In genomic region chr6:13722880-13723279, GRCh38 we compare ENCODE assay signal across 16 cellular contexts. TPM values are rescaled to one million over a fixed set of nuclear protein-coding genes. Genes with fewer than 3 reads are reported as not detected.
DNase-seq lines count a peak whose midpoint lies in the region; ATAC-seq and TF ChIP-seq lines count a peak whose summit lies in the region.
"Had no signal": no experiment of that assay in that cellular context is flagged by ENCODE, and none has a peak within 500 bp of the region (broad histone marks: within the 10 kb centered on the region; RNA-seq: fewer than 3 reads in every experiment).

No MANE protein-coding gene starts in this region.

- dilution Hi-C loops in mammary epithelial cell (cut with HindIII; ENCODE audit: low sequenced_read_pairs), result no loop called here

- H3K14ac ChIP-seq in mesenchymal stem cell (ENCODE audit: low read length in 2 of 2), result no peak overlapping the region

- no peak for TF ChIP-seq CTCF in mammary epithelial cell (conservative IDR thresholded peaks at IDR 0.05 in 1 of 2, IDR thresholded peaks at IDR 0.05 in 1 of 2; ENCODE audit: extremely low read depth in 1 of 2, insufficient read depth in 1 of 2, low read depth in 1 of 2, low read length in 2 of 2)
- TF ChIP-seq CTCF in MCF 10A (IDR thresholded peaks at IDR 0.05; ENCODE audit: unreplicated experiment), result no peak
- no peak for TF ChIP-seq CTCF in WERI-Rb-1 (IDR thresholded peaks at IDR 0.05; ENCODE audit: low read depth, low read length)

- no peak overlapping the region for H2BK15ac ChIP-seq in mesenchymal stem cell (ENCODE audit: low read depth, poor library complexity, severe bottlenecking)

- WGBS in mammary epithelial cell (ENCODE audit: low coverage, missing lambda C conversion rate), result 91% methylated on average over 3 of the region's 5 CpGs
- 76% methylated on average over 3 of the region's 5 CpGs for WGBS in mesenchymal stem cell

- in situ Hi-C loops in mammary epithelial cell (cut with MboI; ENCODE audit: low sequenced_read_pairs in 2 of 2), result no loop called here

- POLR2A ChIA-PET in MCF 10A (lab: Yijun Ruan, JAX), result interaction anchor here (1.6 to 3.4 kb wide), 2 partner anchors 12 to 38 kb away, joined by 4 to 39 read pairs; partner anchors contain the start of gene RANBP9

- no peaks in the 10 kb centered on the region for H3K79me2 ChIP-seq in mammary epithelial cell (ENCODE audit: insufficient read depth, low read length)

- H3K4me2 ChIP-seq in mammary epithelial cell (ENCODE audit: insufficient read depth, low read depth, low read length) (no peak overlapping the region), mesenchymal stem cell (ENCODE audit: low read length, poor library complexity, severe bottlenecking) (no peak overlapping the region)
- H3K4me2 ChIP-seq: BLaER1 had no signal

- H3K9me3 ChIP-seq in mammary epithelial cell (replicated peaks; ENCODE audit: insufficient read depth, low read length) (no peaks in the 10 kb centered on the region), WERI-Rb-1 (ENCODE audit: severe bottlenecking) (no peaks in the 10 kb centered on the region), mesenchymal stem cell (ENCODE audit: control insufficient read depth, low read length) (no peaks in the 10 kb centered on the region)

- no peaks in the 10 kb centered on the region for H3K9me3 Mint-ChIP-seq in MCF 10A (ENCODE audit: unreplicated experiment)

- no peaks in the 10 kb centered on the region for H3K27me3 ChIP-seq in mammary epithelial cell (ENCODE audit: insufficient read depth, low read length)
- H3K27me3 ChIP-seq in WERI-Rb-1 (ENCODE audit: insufficient read depth, low read depth, severe bottlenecking), result no peaks in the 10 kb centered on the region
- no peaks in the 10 kb centered on the region for H3K27me3 ChIP-seq in mesenchymal stem cell (ENCODE audit: control insufficient read depth in 1 of 2, insufficient read depth in 1 of 2, low read length in 2 of 2)
- H3K27me3 ChIP-seq: BLaER1 had no signal

- no peaks in the 10 kb centered on the region for H3K36me3 ChIP-seq in mammary epithelial cell (ENCODE audit: insufficient read depth, low read length)
- no peaks in the 10 kb centered on the region for H3K36me3 ChIP-seq in WERI-Rb-1
- no peaks in the 10 kb centered on the region for H3K36me3 ChIP-seq in mesenchymal stem cell (ENCODE audit: control insufficient read depth in 1 of 2, insufficient read depth in 2 of 2, low read depth in 1 of 2, low read length in 2 of 2)
- H3K36me3 ChIP-seq: BLaER1 had no signal

- H2AFZ ChIP-seq in mammary epithelial cell (ENCODE audit: low read depth, low read length) (peak overlapping the region; percentile 34), mesenchymal stem cell (ENCODE audit: low read depth, low read length) (no peak overlapping the region)
- H2AFZ ChIP-seq: GM23248 had no signal

- H3K4me3 Mint-ChIP-seq in MCF 10A (ENCODE audit: unreplicated experiment), result no peak overlapping the region

- H3K27ac ChIP-seq in mammary epithelial cell (ENCODE audit: insufficient read depth, low read depth, low read length), result no peak overlapping the region
- H3K27ac ChIP-seq in WERI-Rb-1, result no peak overlapping the region
- H3K27ac ChIP-seq in mesenchymal stem cell (ENCODE audit: low read length, poor library complexity, severe bottlenecking), result no peak overlapping the region
- H3K27ac ChIP-seq: BLaER1, GM23248 had no signal

- no peak for ATAC-seq in GM21381 (IDR thresholded peaks at IDR 0.05; ENCODE audit: unreplicated experiment)
- ATAC-seq: HCT116 had no signal

- DNase-seq in mammary epithelial cell (no peak), MCF 10A (ENCODE audit: unreplicated experiment) (no peak), NCI-H82 treated with DMSO at 0.1 percent for 48 hours (lab: John Stamatoyannopoulos, UW; ENCODE audit: unreplicated experiment) (peak; percentile 82), WERI-Rb-1 (peak; percentile 32), activated T-cell treated with anti-CD3 and anti-CD28 coated beads for 4 hours (no peak), NCI-H1105 (lab: John Stamatoyannopoulos, UW) (no peak), mesenchymal stem cell (no peak)
- DNase-seq: 8988T, AML-193, COR-L47, DMS53, GF-D8, GM23248 had no signal

- H3K18ac ChIP-seq in mesenchymal stem cell (ENCODE audit: low read depth in 1 of 2, low read length in 2 of 2), result no peak overlapping the region

- H3K27ac Mint-ChIP-seq in MCF 10A (ENCODE audit: low read depth, unreplicated experiment), result no peak overlapping the region

- no peaks in the 10 kb centered on the region for H3K27me3 Mint-ChIP-seq in MCF 10A (ENCODE audit: insufficient read depth, unreplicated experiment)

- no peak overlapping the region for H2BK120ac ChIP-seq in mesenchymal stem cell (ENCODE audit: low read depth, low read length)

- CTCF ChIA-PET in mammary epithelial cell (lab: Charles Lee; ENCODE audit: low non-redundant PET) (no interaction called here), MCF 10A (lab: Yijun Ruan, JAX) (no interaction called here)

- BruUV-seq in mammary epithelial cell (replicated peaks; lab: Mats Ljungman, UMichigan), result no TSS peak
- no TSS peak for BruUV-seq in MCF 10A (replicated peaks; lab: Mats Ljungman, UMichigan)

- H4K91ac ChIP-seq in mesenchymal stem cell (ENCODE audit: low read length), result no peak overlapping the region

- no peak overlapping the region for H4K8ac ChIP-seq in mesenchymal stem cell (ENCODE audit: low read length)

- H3K9ac ChIP-seq in mammary epithelial cell (ENCODE audit: insufficient read depth, low read length), result no peak overlapping the region
- H3K9ac ChIP-seq in mesenchymal stem cell (ENCODE audit: low read length), result no peak overlapping the region
- H3K9ac ChIP-seq: BLaER1, GM23248 had no signal

- no peaks in the 10 kb centered on the region for H4K20me1 ChIP-seq in mammary epithelial cell (ENCODE audit: insufficient read depth, low read length)
- H4K20me1 ChIP-seq: BLaER1 had no signal

- intact Hi-C loops in mammary epithelial cell (cut with micrococcal nuclease) (no loop called here), MCF 10A (cut with micrococcal nuclease) (no loop called here)

- peaks cover 19% of the 10 kb centered on the region for H3K4me1 Mint-ChIP-seq in MCF 10A (ENCODE audit: insufficient read depth, unreplicated experiment)

- H3K4me1 ChIP-seq in mammary epithelial cell (ENCODE audit: insufficient read depth, low read length) (peaks cover 37% of the 10 kb centered on the region), mesenchymal stem cell (ENCODE audit: control insufficient read depth, insufficient read depth, low read depth, low read length) (no peaks in the 10 kb centered on the region)

- H2BK5ac ChIP-seq in mesenchymal stem cell (ENCODE audit: low read depth, low read length, poor library complexity, severe bottlenecking), result no peak overlapping the region

- no peaks in the 10 kb centered on the region for H3K79me1 ChIP-seq in mesenchymal stem cell (replicated peaks; ENCODE audit: low read length, poor library complexity, severe bottlenecking)

- H2BK12ac ChIP-seq in mesenchymal stem cell (ENCODE audit: low read length in 2 of 2), result no peak overlapping the region

- H3K36me3 Mint-ChIP-seq in MCF 10A (ENCODE audit: insufficient read depth, unreplicated experiment), result no peaks in the 10 kb centered on the region

- H3K23ac ChIP-seq in mesenchymal stem cell (ENCODE audit: low read length in 2 of 2), result no peak overlapping the region

- H3K4me3 ChIP-seq in mammary epithelial cell (replicated peaks in 1 of 3; ENCODE audit: insufficient read depth in 1 of 3, low read depth in 2 of 3, low read length in 3 of 3), result no peak overlapping the region
- no peak overlapping the region for H3K4me3 ChIP-seq in WERI-Rb-1 (ENCODE audit: low read depth, low read length)
- H3K4me3 ChIP-seq in mesenchymal stem cell (ENCODE audit: insufficient read depth in 1 of 2, low read depth in 1 of 2, low read length in 2 of 2), result no peak overlapping the region
- H3K4me3 ChIP-seq: BLaER1, GM23248 had no signal

- H2AK5ac ChIP-seq in mesenchymal stem cell (ENCODE audit: low read length, severe bottlenecking), result no peak overlapping the region

- no peak overlapping the region for H3K4ac ChIP-seq in mesenchymal stem cell (ENCODE audit: low read depth in 1 of 2, low read length in 2 of 2)

RNA-seq across cellular contexts. Expression of gene RANBP9, which starts 11.2 kb away (rescaled TPM):
- total RNA-seq in mammary epithelial cell, result 10 to 100 TPM; 26.7 to 44.4 TPM
- 22.9 TPM for polyA plus RNA-seq in mammary epithelial cell
- polyA minus RNA-seq in mammary epithelial cell, result 29.4 TPM
- total RNA-seq in MCF 10A (2022), result 42.0 and 48.0 TPM in 2 replicates
- polyA plus RNA-seq in mesenchymal stem cell (2013, experiment 1 of 2), result 26.2 TPM
- 27.2 TPM for polyA plus RNA-seq in mesenchymal stem cell (2013, experiment 2 of 2)

Comparison
In these comparisons a context has a peak if more than half of its experiments do, and no peak if none do; other contexts are left out.
1. DNase-seq: peak in NCI-H82 treated with DMSO at 0.1 percent for 48 hours (single experiment) and WERI-Rb-1 (single experiment); none in mammary epithelial cell (single experiment), MCF 10A (single experiment), activated T-cell treated with anti-CD3 and anti-CD28 coated beads for 4 hours (single experiment), NCI-H1105 (single experiment) and mesenchymal stem cell (single experiment).